In genomic region chr1:19981507-19982312, GRCh38 we compare ENCODE assay signal across 1 cellular context.
TF ChIP-seq lines count a peak whose summit lies in the region.

No MANE protein-coding gene starts in this region.

TF ChIP-seq in HepG2, 621 proteins besides CTCF, POLR2A, EP300 and RAD21 (continued from another document and continues in another):
- TF ChIP-seq ZFP91 (CRISPR knock-in tag; IDR thresholded peaks at IDR 0.05; ENCODE audit: borderline replicate concordance) (no peak), ZNF3 (CRISPR knock-in tag; IDR thresholded peaks at IDR 0.05) (no peak), PPARG (CRISPR knock-in tag; conservative IDR thresholded peaks at IDR 0.05) (peak; percentile 97), MZF1 (CRISPR knock-in tag; IDR thresholded peaks at IDR 0.05; ENCODE audit: borderline replicate concordance) (no peak), ZNF776 (CRISPR knock-in tag; IDR thresholded peaks at IDR 0.05) (no peak), ZNF451 (CRISPR knock-in tag; IDR thresholded peaks at IDR 0.05) (no peak), ZNF589 (CRISPR knock-in tag; conservative IDR thresholded peaks at IDR 0.05) (no peak), SPEN (CRISPR knock-in tag; IDR thresholded peaks at IDR 0.05; ENCODE audit: low read depth) (0 out of 2 replicates have a peak, but pooled peaks have one; percentile 24), ZNF556 (CRISPR knock-in tag; IDR thresholded peaks at IDR 0.05; ENCODE audit: borderline replicate concordance) (no peak), ZKSCAN8 (CRISPR knock-in tag; IDR thresholded peaks at IDR 0.05; ENCODE audit: borderline replicate concordance) (peak; percentile 79; the same call in 1 of the 2 replicates), MAFF (IDR thresholded peaks at IDR 0.05; ENCODE audit: low read depth, low read length) (no peak), ZNF644 (CRISPR knock-in tag; IDR thresholded peaks at IDR 0.05; ENCODE audit: low read depth) (peak; percentile 42), HMGA1 (CRISPR knock-in tag; conservative IDR thresholded peaks at IDR 0.05) (no peak), GTF3A (CRISPR knock-in tag; conservative IDR thresholded peaks at IDR 0.05) (no peak), RBFOX2 (IDR thresholded peaks at IDR 0.05; ENCODE audit: low read depth, low read length) (no peak), POLR2G (IDR thresholded peaks at IDR 0.05; ENCODE audit: low read depth, low read length) (peak; percentile 19), ZNF256 (CRISPR knock-in tag; conservative IDR thresholded peaks at IDR 0.05) (no peak), PRPF4 (IDR thresholded peaks at IDR 0.05; ENCODE audit: low read depth, low read length, poor library complexity, severe bottlenecking) (no peak), NFYC (CRISPR knock-in tag; IDR thresholded peaks at IDR 0.05) (no peak), JUND (CRISPR knock-in tag; IDR thresholded peaks at IDR 0.05) (no peak), CHD2 (IDR thresholded peaks at IDR 0.05; ENCODE audit: low read depth, low read length) (no peak), ZNF276 (CRISPR knock-in tag; IDR thresholded peaks at IDR 0.05; ENCODE audit: low read depth) (no peak), NR2F2 (IDR thresholded peaks at IDR 0.05; ENCODE audit: borderline replicate concordance, low read depth) (no peak), HNF4A (CRISPR knock-in tag; IDR thresholded peaks at IDR 0.05) (peak; percentile 69), ZBTB20 (CRISPR knock-in tag; IDR thresholded peaks at IDR 0.05; ENCODE audit: borderline replicate concordance, low read depth) (no peak), ZNF607 (CRISPR knock-in tag; IDR thresholded peaks at IDR 0.05; ENCODE audit: borderline replicate concordance) (no peak), EEA1 (CRISPR knock-in tag; IDR thresholded peaks at IDR 0.05; ENCODE audit: borderline replicate concordance) (no peak), SOX13 (IDR thresholded peaks at IDR 0.05) (no peak), SOX13 (CRISPR knock-in tag; conservative IDR thresholded peaks at IDR 0.05 in 1 of 2, IDR thresholded peaks at IDR 0.05 in 1 of 2) (peak in 1 of 2 experiments; percentile 72; a peak in 2 of 4 replicates), ZNF572 (CRISPR knock-in tag; IDR thresholded peaks at IDR 0.05) (no peak), MIER2 (CRISPR knock-in tag; IDR thresholded peaks at IDR 0.05) (no peak), RFXANK (CRISPR knock-in tag; IDR thresholded peaks at IDR 0.05) (no peak), ETS1 (CRISPR knock-in tag; IDR thresholded peaks at IDR 0.05) (no peak), FOXP4 (CRISPR knock-in tag; IDR thresholded peaks at IDR 0.05) (peak; percentile 59), ZNF570 (CRISPR knock-in tag; IDR thresholded peaks at IDR 0.05; ENCODE audit: borderline replicate concordance) (no peak), ESRRA (CRISPR knock-in tag; IDR thresholded peaks at IDR 0.05; ENCODE audit: low read depth) (no peak), ZNF350 (CRISPR knock-in tag; IDR thresholded peaks at IDR 0.05; ENCODE audit: borderline replicate concordance, low read depth) (no peak), ZFP36 (IDR thresholded peaks at IDR 0.05; ENCODE audit: borderline replicate concordance, low read depth, low read length, partially characterized antibody) (no peak), ZNF354B (CRISPR knock-in tag; IDR thresholded peaks at IDR 0.05) (no peak), POLR2AphosphoS5 (IDR thresholded peaks at IDR 0.05; ENCODE audit: low read depth, low read length) (no peak), HNF4G (IDR thresholded peaks at IDR 0.05; ENCODE audit: borderline replicate concordance, low read depth, low read length) (peak; percentile 45; the same call in 1 of the 2 replicates), HNF4G (CRISPR knock-in tag; IDR thresholded peaks at IDR 0.05; ENCODE audit: borderline replicate concordance, low read depth) (peak; percentile 47; the same call in 1 of the 2 replicates), ZNF44 (CRISPR knock-in tag; IDR thresholded peaks at IDR 0.05) (0 out of 2 replicates have a peak, but pooled peaks have one; percentile 28), ZNF224 (CRISPR knock-in tag; IDR thresholded peaks at IDR 0.05) (no peak), ZNF101 (CRISPR knock-in tag; IDR thresholded peaks at IDR 0.05; ENCODE audit: borderline replicate concordance, low read depth) (no peak), ZNF646 (CRISPR knock-in tag; IDR thresholded peaks at IDR 0.05) (no peak), NFAT5 (CRISPR knock-in tag; IDR thresholded peaks at IDR 0.05) (no peak)
